10 cellular contexts compared by ENCODE assay signal in genomic region chr20:32449890-32450401, GRCh38.
A peak's percentile ranks its signal among the peaks of the same experiment; 100 is the strongest.
DNase-seq lines count a peak whose midpoint lies in the region; ATAC-seq and TF ChIP-seq lines count a peak whose summit lies in the region.
"Had no signal": no experiment of that assay in that cellular context is flagged by ENCODE, and none has a peak within 500 bp of the region (broad histone marks: within the 10 kb centered on the region; RNA-seq: fewer than 3 reads in every experiment).

No MANE protein-coding gene starts in this region.

- peaks cover 43% of the 10 kb centered on the region for H4K20me1 ChIP-seq in osteoblast (ENCODE audit: insufficient read depth, low read length)

- TF ChIP-seq EP300 in tibial nerve (IDR thresholded peaks at IDR 0.05), result no peak

- peaks cover 39% of the 10 kb centered on the region for H3K36me3 ChIP-seq in osteoblast (ENCODE audit: insufficient read depth, low read length)
- peaks cover 0 to 89% (median 18%) of the 10 kb centered on the region in 3 donors for H3K36me3 ChIP-seq in tibial nerve

- no peak overlapping the region for H3K4me3 ChIP-seq in osteoblast (ENCODE audit: insufficient read depth, low read length)
- H3K4me3 ChIP-seq in tibial nerve, result no peak overlapping the region

- 40 to 44% methylated on average over 7 to 8 of the region's 8 CpGs for WGBS in tibial nerve, 2 donors

- H3K4me2 ChIP-seq in osteoblast (ENCODE audit: insufficient read depth, low read length), result no peak overlapping the region

- H3K27me3 ChIP-seq in osteoblast (ENCODE audit: insufficient read depth, low read length) (no peaks in the 10 kb centered on the region), tibial nerve (no peaks in the 10 kb centered on the region)

- no peak overlapping the region for H2AFZ ChIP-seq in osteoblast (ENCODE audit: low read length)

- no peaks in the 10 kb centered on the region for H3K79me2 ChIP-seq in osteoblast (ENCODE audit: insufficient read depth, low read length)

- TF ChIP-seq CTCF in osteoblast (IDR thresholded peaks at IDR 0.05; ENCODE audit: extremely low read depth, low read depth, low read length) (no peak), tibial nerve (IDR thresholded peaks at IDR 0.05) (no peak)

- no peaks in the 10 kb centered on the region for H3K4me1 ChIP-seq in osteoblast (ENCODE audit: insufficient read depth, low read length)
- peaks cover 0 to 63% (median 18%) of the 10 kb centered on the region in 4 donors for H3K4me1 ChIP-seq in tibial nerve

- H3K27ac ChIP-seq in cingulate gyrus (ENCODE audit: low read depth, low read length) (peak overlapping the region; percentile 61), osteoblast (ENCODE audit: low read depth, low read length) (no peak overlapping the region), tibial nerve (peak overlapping the region in 2 of 4 donors; percentile 44 to 57)
- H3K27ac ChIP-seq: epithelial cell of prostate had no signal

- TF ChIP-seq POLR2A in tibial nerve (IDR thresholded peaks at IDR 0.05), result no peak

- ATAC-seq in GM21737 (IDR thresholded peaks at IDR 0.05; ENCODE audit: unreplicated experiment) (no peak), HG02973 (IDR thresholded peaks at IDR 0.05; ENCODE audit: unreplicated experiment) (no peak)

- peak; percentile 68 for DNase-seq in DMS 273 treated with DMSO at 0.1 percent for 48 hours (lab: John Stamatoyannopoulos, UW)
- DNase-seq in NCI-H82 (lab: John Stamatoyannopoulos, UW), result peak; percentile 97
- peak; percentile 62 for DNase-seq in osteoblast (ENCODE audit: insufficient read length, low spot score, missing footprints)
- no peak for DNase-seq in tibial nerve (ENCODE audit: low spot score in 2 of 2)
- DNase-seq in activated gamma-delta T cell treated with Interleukin-2 at 50 U/mL for 16 hours, result no peak
- DNase-seq: NCI-H2029 treated with DMSO at 0.1 percent for 48 hours had no signal

- H3K9me3 ChIP-seq in osteoblast (ENCODE audit: low read depth, low read length), result no peaks in the 10 kb centered on the region
- H3K9me3 ChIP-seq in tibial nerve, result no peaks in the 10 kb centered on the region

Comparison
In these comparisons a context has a peak if more than half of its experiments do, and no peak if none do; other contexts are left out.
1. DNase-seq: peak in DMS 273 treated with DMSO at 0.1 percent for 48 hours (single experiment), NCI-H82 (single experiment) and osteoblast (single experiment); none in tibial nerve (0 of 2) and activated gamma-delta T cell treated with Interleukin-2 at 50 U/mL for 16 hours (single experiment).